In the genomic region with DNA sequence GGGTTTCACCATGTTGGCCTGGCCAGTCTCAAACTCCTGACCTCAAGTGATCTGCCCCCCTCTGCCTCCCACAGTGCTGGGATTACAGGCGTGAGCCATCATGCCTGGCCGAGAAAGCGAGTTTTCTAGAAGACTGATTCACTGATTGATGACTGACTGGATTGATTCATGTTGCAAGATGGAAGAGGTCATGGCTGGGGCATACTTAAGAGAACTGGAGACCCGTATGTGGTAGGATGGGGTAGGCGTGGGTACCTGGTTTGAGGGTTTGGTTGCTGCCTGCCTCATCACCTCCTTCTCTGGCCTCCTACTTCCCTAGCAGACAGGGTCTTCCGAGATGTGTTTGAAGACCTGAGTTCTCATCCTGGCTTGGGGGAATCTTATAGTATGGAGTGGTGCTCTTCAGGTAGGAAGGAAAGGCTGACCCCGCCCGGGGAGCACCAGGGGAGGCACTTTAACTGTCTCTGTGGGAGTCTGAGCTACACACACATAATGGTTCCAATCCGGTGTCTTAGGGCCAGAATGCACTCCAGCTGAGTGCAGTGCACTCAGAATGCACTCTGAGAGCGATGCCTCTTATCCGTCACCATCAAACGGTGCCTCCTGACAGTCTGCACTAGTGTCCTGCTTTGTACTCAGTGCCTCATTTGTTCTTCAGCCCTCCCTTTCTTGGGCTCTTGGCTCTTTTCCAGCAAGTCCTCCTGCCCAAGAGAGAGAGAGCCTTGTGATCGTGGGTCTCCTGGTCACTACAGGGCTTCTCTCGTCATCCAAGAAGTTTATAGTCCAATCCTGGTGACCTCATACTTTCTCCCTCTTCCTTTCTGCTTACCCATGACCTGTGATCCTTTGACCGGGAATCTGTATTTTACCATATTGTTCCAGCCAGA, we compare ENCODE assay signal across 8 cellular contexts. TPM values are rescaled to one million over a fixed set of nuclear protein-coding genes. Genes with fewer than 3 reads are reported as not detected.
DNase-seq lines count a peak whose midpoint lies in the region; TF ChIP-seq lines count a peak whose summit lies in the region.

No MANE protein-coding gene starts in this region.

- H3K4me1 ChIP-seq in ascending aorta, result peaks cover 35 to 85% of the 10 kb centered on the region in 2 donors

- peak overlapping the region; percentile 9 for H3K27ac Mint-ChIP-seq in activated T-cell treated with anti-CD3 and anti-CD28 coated beads, Interleukin-2, amount 50 U/mL, for 24 hours

- H3K9me3 Mint-ChIP-seq in activated T-cell treated with anti-CD3 and anti-CD28 coated beads, Interleukin-2, amount 50 U/mL, for 24 hours, result no peaks in the 10 kb centered on the region

- intact Hi-C loops in ascending aorta (cut with DNase I), result loop anchor here (10.0 kb wide), 1 partner anchor 1289 kb away; no protein-coding TSS in a partner anchor

- no peaks in the 10 kb centered on the region for H3K9me3 ChIP-seq in ascending aorta

- H3K27me3 Mint-ChIP-seq in activated T-cell treated with anti-CD3 and anti-CD28 coated beads, Interleukin-2, amount 50 U/mL, for 24 hours, result no peaks in the 10 kb centered on the region

- H3K36me3 Mint-ChIP-seq in activated T-cell treated with anti-CD3 and anti-CD28 coated beads, Interleukin-2, amount 50 U/mL, for 24 hours (ENCODE audit: low read depth), result no peaks in the 10 kb centered on the region

- H3K4me1 Mint-ChIP-seq in activated T-cell treated with anti-CD3 and anti-CD28 coated beads, Interleukin-2, amount 50 U/mL, for 24 hours (ENCODE audit: low read depth), result peaks cover 75% of the 10 kb centered on the region

- no peaks in the 10 kb centered on the region for H3K27me3 ChIP-seq in ascending aorta

- H3K4me3 Mint-ChIP-seq in activated T-cell treated with anti-CD3 and anti-CD28 coated beads, Interleukin-2, amount 50 U/mL, for 24 hours, result no peak overlapping the region

- DNase-seq in activated T-cell treated with anti-CD3 and anti-CD28 coated beads, Interleukin-2, amount 50 U/mL, for 24 hours, result no peak
- DNase-seq in activated T-cell treated with anti-CD3 and anti-CD28 coated beads, Interleukin-2, amount 50 U/mL, for 1 hour, result no peak
- DNase-seq in ascending aorta (ENCODE audit: low spot score in 2 of 2) (no peak), kidney tubule cell (ENCODE audit: low spot score) (peak; percentile 85), GM20000 (ENCODE audit: low spot score) (no peak), GM03348 (ENCODE audit: low spot score) (no peak)
- DNase-seq in stimulated activated CD4-positive, alpha-beta T cell treated with anti-CD3 and anti-CD28 coated beads, Interleukin-12 subunit alpha, Interleukin-12 subunit beta, amount 100 ng/mL, for 4 hours, result no peak

- TF ChIP-seq CTCF in ascending aorta (IDR thresholded peaks at IDR 0.05) (no peak), GM20000 (IDR thresholded peaks at IDR 0.05; ENCODE audit: extremely low read depth, missing control alignments) (no peak)

- H3K27ac ChIP-seq in ascending aorta (peak overlapping the region; percentile 27 to 89), temporal lobe (ENCODE audit: low read depth, low read length) (peak overlapping the region; percentile 91)

- no peak overlapping the region for H3K4me3 ChIP-seq in ascending aorta

- peaks cover 14 to 15% of the 10 kb centered on the region in 2 donors for H3K36me3 ChIP-seq in ascending aorta

RNA-seq across cellular contexts. Expression of a gene that starts 19.7 kb away (rescaled TPM):
- total RNA-seq in ascending aorta (134 TPM), temporal lobe (7.1 TPM)

Comparison
In these comparisons a context has a peak if more than half of its experiments do, and no peak if none do; other contexts are left out.
1. RNA of a gene that starts 19.7 kb away (total RNA-seq): 134 TPM in ascending aorta (single experiment); 7.1 TPM in temporal lobe (single experiment); every median in the first group is over 10 times any median in the second.